In the genomic region with DNA sequence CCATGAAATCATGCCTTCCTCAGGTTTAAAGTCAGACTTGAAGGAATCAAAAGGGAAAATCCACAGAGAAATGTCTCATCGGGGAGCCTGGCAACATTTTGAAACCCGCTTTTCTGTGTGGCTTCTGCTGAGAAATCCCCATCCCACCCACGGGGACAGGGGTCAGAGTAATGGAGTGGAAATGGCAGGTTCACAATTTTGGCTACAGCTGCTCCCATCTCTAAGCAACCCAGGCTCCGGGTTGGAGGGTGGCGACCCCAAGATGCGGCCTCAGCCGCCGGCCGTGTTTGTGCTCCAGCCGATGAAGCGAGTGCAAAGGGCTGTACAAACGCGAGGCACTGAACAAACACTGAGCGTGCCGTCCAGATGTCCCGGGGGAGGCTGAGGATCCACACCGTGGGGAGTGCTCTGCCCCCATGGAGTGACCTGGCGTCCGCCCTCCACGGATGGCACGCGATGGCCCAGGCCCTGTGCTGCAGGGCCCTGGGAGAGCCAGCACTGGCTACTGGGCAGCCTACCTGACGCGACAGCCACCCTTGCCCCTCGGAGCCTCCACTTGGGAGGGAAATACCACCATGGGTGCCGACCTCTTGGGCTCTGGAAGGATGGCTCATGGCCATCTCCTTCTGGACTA, we compare ENCODE assay signal across 1 cellular context.
TF ChIP-seq lines count a peak whose summit lies in the region.

No MANE protein-coding gene starts in this region.

TF ChIP-seq in GM12878, 131 proteins besides CTCF, POLR2A, EP300 and RAD21 (continued from another document):
- TF ChIP-seq, protein P1, sequence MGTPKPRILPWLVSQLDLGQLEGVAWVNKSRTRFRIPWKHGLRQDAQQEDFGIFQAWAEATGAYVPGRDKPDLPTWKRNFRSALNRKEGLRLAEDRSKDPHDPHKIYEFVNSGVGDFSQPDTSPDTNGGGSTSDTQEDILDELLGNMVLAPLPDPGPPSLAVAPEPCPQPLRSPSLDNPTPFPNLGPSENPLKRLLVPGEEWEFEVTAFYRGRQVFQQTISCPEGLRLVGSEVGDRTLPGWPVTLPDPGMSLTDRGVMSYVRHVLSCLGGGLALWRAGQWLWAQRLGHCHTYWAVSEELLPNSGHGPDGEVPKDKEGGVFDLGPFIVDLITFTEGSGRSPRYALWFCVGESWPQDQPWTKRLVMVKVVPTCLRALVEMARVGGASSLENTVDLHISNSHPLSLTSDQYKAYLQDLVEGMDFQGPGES (IDR thresholded peaks at IDR 0.05): no peak
- TF ChIP-seq, protein P2, sequence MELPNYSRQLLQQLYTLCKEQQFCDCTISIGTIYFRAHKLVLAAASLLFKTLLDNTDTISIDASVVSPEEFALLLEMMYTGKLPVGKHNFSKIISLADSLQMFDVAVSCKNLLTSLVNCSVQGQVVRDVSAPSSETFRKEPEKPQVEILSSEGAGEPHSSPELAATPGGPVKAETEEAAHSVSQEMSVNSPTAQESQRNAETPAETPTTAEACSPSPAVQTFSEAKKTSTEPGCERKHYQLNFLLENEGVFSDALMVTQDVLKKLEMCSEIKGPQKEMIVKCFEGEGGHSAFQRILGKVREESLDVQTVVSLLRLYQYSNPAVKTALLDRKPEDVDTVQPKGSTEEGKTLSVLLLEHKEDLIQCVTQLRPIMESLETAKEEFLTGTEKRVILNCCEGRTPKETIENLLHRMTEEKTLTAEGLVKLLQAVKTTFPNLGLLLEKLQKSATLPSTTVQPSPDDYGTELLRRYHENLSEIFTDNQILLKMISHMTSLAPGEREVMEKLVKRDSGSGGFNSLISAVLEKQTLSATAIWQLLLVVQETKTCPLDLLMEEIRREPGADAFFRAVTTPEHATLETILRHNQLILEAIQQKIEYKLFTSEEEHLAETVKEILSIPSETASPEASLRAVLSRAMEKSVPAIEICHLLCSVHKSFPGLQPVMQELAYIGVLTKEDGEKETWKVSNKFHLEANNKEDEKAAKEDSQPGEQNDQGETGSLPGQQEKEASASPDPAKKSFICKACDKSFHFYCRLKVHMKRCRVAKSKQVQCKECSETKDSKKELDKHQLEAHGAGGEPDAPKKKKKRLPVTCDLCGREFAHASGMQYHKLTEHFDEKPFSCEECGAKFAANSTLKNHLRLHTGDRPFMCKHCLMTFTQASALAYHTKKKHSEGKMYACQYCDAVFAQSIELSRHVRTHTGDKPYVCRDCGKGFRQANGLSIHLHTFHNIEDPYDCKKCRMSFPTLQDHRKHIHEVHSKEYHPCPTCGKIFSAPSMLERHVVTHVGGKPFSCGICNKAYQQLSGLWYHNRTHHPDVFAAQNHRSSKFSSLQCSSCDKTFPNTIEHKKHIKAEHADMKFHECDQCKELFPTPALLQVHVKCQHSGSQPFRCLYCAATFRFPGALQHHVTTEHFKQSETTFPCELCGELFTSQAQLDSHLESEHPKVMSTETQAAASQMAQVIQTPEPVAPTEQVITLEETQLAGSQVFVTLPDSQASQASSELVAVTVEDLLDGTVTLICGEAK (IDR thresholded peaks at IDR 0.05; ENCODE audit: borderline replicate concordance): no peak
- TF ChIP-seq NR2C1 (IDR thresholded peaks at IDR 0.05) (peak; percentile 48; the same call in 1 of the 2 replicates), RB1 (IDR thresholded peaks at IDR 0.05; ENCODE audit: borderline replicate concordance) (no peak), RUNX3 (IDR thresholded peaks at IDR 0.05; ENCODE audit: low read length) (peak; percentile 56), CHD4 (IDR thresholded peaks at IDR 0.05) (no peak), CBFB (IDR thresholded peaks at IDR 0.05; ENCODE audit: low read depth) (no peak)
- TF ChIP-seq, protein P3, sequence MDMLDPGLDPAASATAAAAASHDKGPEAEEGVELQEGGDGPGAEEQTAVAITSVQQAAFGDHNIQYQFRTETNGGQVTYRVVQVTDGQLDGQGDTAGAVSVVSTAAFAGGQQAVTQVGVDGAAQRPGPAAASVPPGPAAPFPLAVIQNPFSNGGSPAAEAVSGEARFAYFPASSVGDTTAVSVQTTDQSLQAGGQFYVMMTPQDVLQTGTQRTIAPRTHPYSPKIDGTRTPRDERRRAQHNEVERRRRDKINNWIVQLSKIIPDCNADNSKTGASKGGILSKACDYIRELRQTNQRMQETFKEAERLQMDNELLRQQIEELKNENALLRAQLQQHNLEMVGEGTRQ (IDR thresholded peaks at IDR 0.05; ENCODE audit: borderline replicate concordance, low read depth, low read length): no peak
